ENCODE assay signal across 2 cellular contexts in the genomic region with DNA sequence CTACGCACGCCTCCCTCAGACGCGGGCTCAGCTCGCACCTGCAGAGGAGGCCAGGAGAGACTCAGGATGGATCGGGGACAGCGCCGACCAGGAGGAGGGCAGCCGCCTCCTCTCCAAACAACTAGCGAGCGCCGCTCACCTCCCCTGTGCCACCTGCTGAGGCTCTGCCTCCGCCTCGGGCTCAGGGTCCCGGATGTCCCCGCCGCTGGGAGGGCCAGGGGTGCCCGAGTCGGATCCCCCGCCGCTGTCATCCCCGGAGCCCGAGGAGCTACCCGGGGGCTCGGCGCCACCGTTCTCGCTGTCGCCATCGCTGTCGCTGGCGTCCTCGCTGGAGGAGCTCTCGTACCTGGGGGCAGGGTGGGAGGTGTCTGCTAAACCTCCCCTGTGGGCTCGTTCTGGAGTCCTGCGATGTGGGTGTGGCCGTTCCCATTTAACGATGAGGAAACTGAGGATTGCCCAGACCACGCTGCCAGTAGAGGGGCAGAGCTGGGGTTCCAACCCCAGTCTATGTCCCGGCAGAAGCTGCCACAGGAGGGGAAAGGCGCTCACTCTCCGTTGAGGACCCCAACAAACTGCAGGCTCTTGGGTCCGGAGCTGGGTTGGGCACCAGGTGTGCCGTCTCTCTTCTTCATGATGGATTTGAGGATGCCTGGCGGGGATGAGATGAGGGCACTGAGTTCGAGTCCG.
A peak's percentile ranks its signal among the peaks of the same experiment; 100 is the strongest.
TF ChIP-seq lines count a peak whose summit lies in the region.

No MANE protein-coding gene starts in this region.

TF ChIP-seq in SK-N-SH, 30 proteins besides CTCF, POLR2A, EP300 and RAD21:
- TF ChIP-seq EZH2phosphoT487 (IDR thresholded peaks at IDR 0.05; ENCODE audit: borderline replicate concordance, low read depth), result peak; percentile 58; the same call in 1 of the 2 replicates
- TF ChIP-seq, protein P1, sequence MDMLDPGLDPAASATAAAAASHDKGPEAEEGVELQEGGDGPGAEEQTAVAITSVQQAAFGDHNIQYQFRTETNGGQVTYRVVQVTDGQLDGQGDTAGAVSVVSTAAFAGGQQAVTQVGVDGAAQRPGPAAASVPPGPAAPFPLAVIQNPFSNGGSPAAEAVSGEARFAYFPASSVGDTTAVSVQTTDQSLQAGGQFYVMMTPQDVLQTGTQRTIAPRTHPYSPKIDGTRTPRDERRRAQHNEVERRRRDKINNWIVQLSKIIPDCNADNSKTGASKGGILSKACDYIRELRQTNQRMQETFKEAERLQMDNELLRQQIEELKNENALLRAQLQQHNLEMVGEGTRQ (IDR thresholded peaks at IDR 0.05; ENCODE audit: borderline replicate concordance, low read depth, low read length), result no peak

TF ChIP-seq in SK-N-SH treated with all-trans-retinoic acid at 6 μM for 48 hours, 23 proteins besides CTCF, POLR2A, EP300 and RAD21:
- TF ChIP-seq ZNF70 (CRISPR knock-in tag; IDR thresholded peaks at IDR 0.05) (no peak), OSR1 (CRISPR knock-in tag; IDR thresholded peaks at IDR 0.05) (no peak), ZNF565 (CRISPR knock-in tag; conservative IDR thresholded peaks at IDR 0.05; ENCODE audit: low read depth) (no peak), SNAI2 (CRISPR knock-in tag; IDR thresholded peaks at IDR 0.05) (no peak), RARB (CRISPR knock-in tag; IDR thresholded peaks at IDR 0.05) (no peak), CSDC2 (CRISPR knock-in tag; IDR thresholded peaks at IDR 0.05) (no peak), TCF4 (CRISPR knock-in tag; IDR thresholded peaks at IDR 0.05; ENCODE audit: borderline replicate concordance) (no peak), ESRRG (CRISPR knock-in tag; IDR thresholded peaks at IDR 0.05) (no peak), ISL1 (CRISPR knock-in tag; IDR thresholded peaks at IDR 0.05) (no peak), PPARA (CRISPR knock-in tag; IDR thresholded peaks at IDR 0.05; ENCODE audit: borderline replicate concordance) (no peak), BACH2 (CRISPR knock-in tag; IDR thresholded peaks at IDR 0.05; ENCODE audit: borderline replicate concordance) (no peak)
- TF ChIP-seq, protein P2, sequence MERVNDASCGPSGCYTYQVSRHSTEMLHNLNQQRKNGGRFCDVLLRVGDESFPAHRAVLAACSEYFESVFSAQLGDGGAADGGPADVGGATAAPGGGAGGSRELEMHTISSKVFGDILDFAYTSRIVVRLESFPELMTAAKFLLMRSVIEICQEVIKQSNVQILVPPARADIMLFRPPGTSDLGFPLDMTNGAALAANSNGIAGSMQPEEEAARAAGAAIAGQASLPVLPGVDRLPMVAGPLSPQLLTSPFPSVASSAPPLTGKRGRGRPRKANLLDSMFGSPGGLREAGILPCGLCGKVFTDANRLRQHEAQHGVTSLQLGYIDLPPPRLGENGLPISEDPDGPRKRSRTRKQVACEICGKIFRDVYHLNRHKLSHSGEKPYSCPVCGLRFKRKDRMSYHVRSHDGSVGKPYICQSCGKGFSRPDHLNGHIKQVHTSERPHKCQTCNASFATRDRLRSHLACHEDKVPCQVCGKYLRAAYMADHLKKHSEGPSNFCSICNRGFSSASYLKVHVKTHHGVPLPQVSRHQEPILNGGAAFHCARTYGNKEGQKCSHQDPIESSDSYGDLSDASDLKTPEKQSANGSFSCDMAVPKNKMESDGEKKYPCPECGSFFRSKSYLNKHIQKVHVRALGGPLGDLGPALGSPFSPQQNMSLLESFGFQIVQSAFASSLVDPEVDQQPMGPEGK (CRISPR knock-in tag; IDR thresholded peaks at IDR 0.05; ENCODE audit: borderline replicate concordance), result no peak
- TF ChIP-seq, protein P3, sequence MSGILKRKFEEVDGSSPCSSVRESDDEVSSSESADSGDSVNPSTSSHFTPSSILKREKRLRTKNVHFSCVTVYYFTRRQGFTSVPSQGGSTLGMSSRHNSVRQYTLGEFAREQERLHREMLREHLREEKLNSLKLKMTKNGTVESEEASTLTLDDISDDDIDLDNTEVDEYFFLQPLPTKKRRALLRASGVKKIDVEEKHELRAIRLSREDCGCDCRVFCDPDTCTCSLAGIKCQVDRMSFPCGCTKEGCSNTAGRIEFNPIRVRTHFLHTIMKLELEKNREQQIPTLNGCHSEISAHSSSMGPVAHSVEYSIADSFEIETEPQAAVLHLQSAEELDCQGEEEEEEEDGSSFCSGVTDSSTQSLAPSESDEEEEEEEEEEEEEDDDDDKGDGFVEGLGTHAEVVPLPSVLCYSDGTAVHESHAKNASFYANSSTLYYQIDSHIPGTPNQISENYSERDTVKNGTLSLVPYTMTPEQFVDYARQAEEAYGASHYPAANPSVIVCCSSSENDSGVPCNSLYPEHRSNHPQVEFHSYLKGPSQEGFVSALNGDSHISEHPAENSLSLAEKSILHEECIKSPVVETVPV (CRISPR knock-in tag; IDR thresholded peaks at IDR 0.05), result no peak
- TF ChIP-seq, protein P4, sequence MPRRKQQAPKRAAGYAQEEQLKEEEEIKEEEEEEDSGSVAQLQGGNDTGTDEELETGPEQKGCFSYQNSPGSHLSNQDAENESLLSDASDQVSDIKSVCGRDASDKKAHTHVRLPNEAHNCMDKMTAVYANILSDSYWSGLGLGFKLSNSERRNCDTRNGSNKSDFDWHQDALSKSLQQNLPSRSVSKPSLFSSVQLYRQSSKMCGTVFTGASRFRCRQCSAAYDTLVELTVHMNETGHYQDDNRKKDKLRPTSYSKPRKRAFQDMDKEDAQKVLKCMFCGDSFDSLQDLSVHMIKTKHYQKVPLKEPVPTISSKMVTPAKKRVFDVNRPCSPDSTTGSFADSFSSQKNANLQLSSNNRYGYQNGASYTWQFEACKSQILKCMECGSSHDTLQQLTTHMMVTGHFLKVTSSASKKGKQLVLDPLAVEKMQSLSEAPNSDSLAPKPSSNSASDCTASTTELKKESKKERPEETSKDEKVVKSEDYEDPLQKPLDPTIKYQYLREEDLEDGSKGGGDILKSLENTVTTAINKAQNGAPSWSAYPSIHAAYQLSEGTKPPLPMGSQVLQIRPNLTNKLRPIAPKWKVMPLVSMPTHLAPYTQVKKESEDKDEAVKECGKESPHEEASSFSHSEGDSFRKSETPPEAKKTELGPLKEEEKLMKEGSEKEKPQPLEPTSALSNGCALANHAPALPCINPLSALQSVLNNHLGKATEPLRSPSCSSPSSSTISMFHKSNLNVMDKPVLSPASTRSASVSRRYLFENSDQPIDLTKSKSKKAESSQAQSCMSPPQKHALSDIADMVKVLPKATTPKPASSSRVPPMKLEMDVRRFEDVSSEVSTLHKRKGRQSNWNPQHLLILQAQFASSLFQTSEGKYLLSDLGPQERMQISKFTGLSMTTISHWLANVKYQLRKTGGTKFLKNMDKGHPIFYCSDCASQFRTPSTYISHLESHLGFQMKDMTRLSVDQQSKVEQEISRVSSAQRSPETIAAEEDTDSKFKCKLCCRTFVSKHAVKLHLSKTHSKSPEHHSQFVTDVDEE (CRISPR knock-in tag; IDR thresholded peaks at IDR 0.05), result no peak
- TF ChIP-seq, protein P5, sequence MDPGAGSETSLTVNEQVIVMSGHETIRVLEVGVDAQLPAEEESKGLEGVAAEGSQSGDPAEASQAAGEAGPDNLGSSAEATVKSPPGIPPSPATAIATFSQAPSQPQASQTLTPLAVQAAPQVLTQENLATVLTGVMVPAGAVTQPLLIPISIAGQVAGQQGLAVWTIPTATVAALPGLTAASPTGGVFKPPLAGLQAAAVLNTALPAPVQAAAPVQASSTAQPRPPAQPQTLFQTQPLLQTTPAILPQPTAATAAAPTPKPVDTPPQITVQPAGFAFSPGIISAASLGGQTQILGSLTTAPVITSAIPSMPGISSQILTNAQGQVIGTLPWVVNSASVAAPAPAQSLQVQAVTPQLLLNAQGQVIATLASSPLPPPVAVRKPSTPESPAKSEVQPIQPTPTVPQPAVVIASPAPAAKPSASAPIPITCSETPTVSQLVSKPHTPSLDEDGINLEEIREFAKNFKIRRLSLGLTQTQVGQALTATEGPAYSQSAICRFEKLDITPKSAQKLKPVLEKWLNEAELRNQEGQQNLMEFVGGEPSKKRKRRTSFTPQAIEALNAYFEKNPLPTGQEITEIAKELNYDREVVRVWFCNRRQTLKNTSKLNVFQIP (CRISPR knock-in tag; IDR thresholded peaks at IDR 0.05; ENCODE audit: borderline replicate concordance, low read depth), result no peak
